Comparison of ENCODE assay signal across 19 cellular contexts in the genomic region with DNA sequence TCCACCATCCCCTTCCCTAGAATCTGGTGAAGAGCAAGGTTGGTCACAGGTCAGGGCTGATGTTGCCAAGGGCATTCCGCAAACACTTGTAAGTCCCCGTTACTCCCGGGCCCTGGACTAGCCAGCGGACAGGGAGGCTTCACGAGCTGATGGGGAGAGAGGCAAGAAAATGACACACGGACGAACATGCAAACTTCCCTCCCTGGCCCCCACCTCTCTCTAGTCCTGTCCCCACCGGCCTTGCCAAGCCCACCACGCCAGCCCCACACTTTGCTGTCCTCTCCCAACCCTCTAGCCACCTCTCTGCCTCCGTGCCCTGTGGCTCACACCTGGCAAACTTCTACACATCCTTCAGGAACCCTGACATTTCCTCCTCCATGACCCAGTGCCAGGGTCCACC. TPM values are rescaled to one million over a fixed set of nuclear protein-coding genes. Genes with fewer than 3 reads are reported as not detected.
A peak's percentile ranks its signal among the peaks of the same experiment; 100 is the strongest.
DNase-seq lines count a peak whose midpoint lies in the region; ATAC-seq and TF ChIP-seq lines count a peak whose summit lies in the region.
"Had no signal": no experiment of that assay in that cellular context is flagged by ENCODE, and none has a peak within 500 bp of the region (broad histone marks: within the 10 kb centered on the region; RNA-seq: fewer than 3 reads in every experiment).

No MANE protein-coding gene starts in this region.

- H3K4me1 ChIP-seq in lower lobe of right lung = no peaks in the 10 kb centered on the region

- no peak for ATAC-seq in activated naive CD4-positive, alpha-beta T cell treated with anti-CD3 and anti-CD28 coated beads, Interleukin-2, amount 50 U/mL, for 72 hours
- no peak for ATAC-seq in central memory CD8-positive, alpha-beta T cell (replicated peaks; ENCODE audit: extremely low read depth, poor library complexity, severe bottlenecking)
- ATAC-seq in lower lobe of right lung (no peak), sciatic nerve (no peak)
- ATAC-seq in stimulated activated memory B cell treated with anti-CD40 and anti-IgM and Interleukin-4, amounts not matched to agents 10 μg/mL and 1 μg/mL and 100 μg/mL, for 72 hours = no peak
- ATAC-seq: GM12878 had no signal

- no peak overlapping the region for H3K4me3 ChIP-seq in lower lobe of right lung
- H3K4me3 ChIP-seq: GM12878, Peyer's patch had no signal

- TF ChIP-seq CTCF in lower lobe of right lung (IDR thresholded peaks at IDR 0.05) = no peak

- H3K27ac Mint-ChIP-seq in activated naive CD4-positive, alpha-beta T cell treated with anti-CD3 and anti-CD28 coated beads, Interleukin-2, amount 50 U/mL, for 72 hours = no peak overlapping the region
- H3K27ac Mint-ChIP-seq in central memory CD8-positive, alpha-beta T cell (ENCODE audit: low read depth) = peak overlapping the region; percentile 47
- H3K27ac Mint-ChIP-seq in stimulated activated memory B cell treated with anti-CD40 and anti-IgM and Interleukin-4, amounts not matched to agents 10 μg/mL and 1 μg/mL and 100 μg/mL, for 72 hours = no peak overlapping the region
- H3K27ac Mint-ChIP-seq: CD4-positive, CD25-positive, alpha-beta regulatory T cell had no signal

- H3K9me3 Mint-ChIP-seq in activated naive CD4-positive, alpha-beta T cell treated with anti-CD3 and anti-CD28 coated beads, Interleukin-2, amount 50 U/mL, for 72 hours = no peaks in the 10 kb centered on the region
- no peaks in the 10 kb centered on the region for H3K9me3 Mint-ChIP-seq in central memory CD8-positive, alpha-beta T cell
- H3K9me3 Mint-ChIP-seq in stimulated activated memory B cell treated with anti-CD40 and anti-IgM and Interleukin-4, amounts not matched to agents 10 μg/mL and 1 μg/mL and 100 μg/mL, for 72 hours = no peaks in the 10 kb centered on the region
- H3K9me3 Mint-ChIP-seq: CD4-positive, CD25-positive, alpha-beta regulatory T cell had no signal

- no peaks in the 10 kb centered on the region for H3K27me3 ChIP-seq in lower lobe of right lung (ENCODE audit: low read depth)
- H3K27me3 ChIP-seq: Peyer's patch had no signal

- no peak overlapping the region for H3K4me3 Mint-ChIP-seq in central memory CD8-positive, alpha-beta T cell
- H3K4me3 Mint-ChIP-seq in stimulated activated memory B cell treated with anti-CD40 and anti-IgM and Interleukin-4, amounts not matched to agents 10 μg/mL and 1 μg/mL and 100 μg/mL, for 72 hours = no peak overlapping the region
- H3K4me3 Mint-ChIP-seq: CD4-positive, CD25-positive, alpha-beta regulatory T cell had no signal

- H3K27me3 Mint-ChIP-seq in central memory CD8-positive, alpha-beta T cell = peaks cover 13% of the 10 kb centered on the region
- H3K27me3 Mint-ChIP-seq in stimulated activated memory B cell treated with anti-CD40 and anti-IgM and Interleukin-4, amounts not matched to agents 10 μg/mL and 1 μg/mL and 100 μg/mL, for 72 hours = peaks cover 41% of the 10 kb centered on the region

- peaks cover 0 to 10% of the 10 kb centered on the region in 2 donors for H3K36me3 Mint-ChIP-seq in activated naive CD4-positive, alpha-beta T cell treated with anti-CD3 and anti-CD28 coated beads, Interleukin-2, amount 50 U/mL, for 72 hours
- peaks cover 2% of the 10 kb centered on the region for H3K36me3 Mint-ChIP-seq in central memory CD8-positive, alpha-beta T cell (ENCODE audit: insufficient read depth)
- peaks cover 21% of the 10 kb centered on the region for H3K36me3 Mint-ChIP-seq in stimulated activated memory B cell treated with anti-CD40 and anti-IgM and Interleukin-4, amounts not matched to agents 10 μg/mL and 1 μg/mL and 100 μg/mL, for 72 hours

- H3K9me3 ChIP-seq in lower lobe of right lung = no peaks in the 10 kb centered on the region
- H3K9me3 ChIP-seq: Peyer's patch had no signal

- H3K4me1 Mint-ChIP-seq in central memory CD8-positive, alpha-beta T cell = peaks cover 7% of the 10 kb centered on the region
- peaks cover 14% of the 10 kb centered on the region for H3K4me1 Mint-ChIP-seq in stimulated activated memory B cell treated with anti-CD40 and anti-IgM and Interleukin-4, amounts not matched to agents 10 μg/mL and 1 μg/mL and 100 μg/mL, for 72 hours

- DNase-seq in activated naive CD4-positive, alpha-beta T cell treated with anti-CD3 and anti-CD28 coated beads, Interleukin-2, amount 50 U/mL, for 16 hours = peak; percentile 5
- DNase-seq in activated naive CD4-positive, alpha-beta T cell treated with anti-CD3 and anti-CD28 coated beads, Interleukin-2, amount 50 U/mL, for 72 hours (ENCODE audit: low spot score in 2 of 2) = no peak
- no peak for DNase-seq in central memory CD8-positive, alpha-beta T cell (ENCODE audit: low spot score in 2 of 2)
- peak; percentile 20 for DNase-seq in lower lobe of right lung
- peak; percentile 58 for DNase-seq in sciatic nerve (ENCODE audit: low spot score)
- no peak for DNase-seq in NCI-H2081 (lab: John Stamatoyannopoulos, UW)
- no peak for DNase-seq in superior temporal gyrus (ENCODE audit: extremely low spot score)
- DNase-seq: 8988T; CD4-positive, CD25-positive, alpha-beta regulatory T cell; GF-D8; KBM-7; NCI-H1105 treated with DMSO at 0.1 percent for 48 hours; NCI-H1694; NCI-H748 treated with DMSO at 0.1 percent for 48 hours; NK-92 treated with Interleukin-12 subunit alpha and Interleukin-12 subunit beta, amount 100 ng/mL, for 24 hours; Peyer's patch; Right ventricle myocardium superior had no signal

- H3K36me3 ChIP-seq in lower lobe of right lung = no peaks in the 10 kb centered on the region
- H3K36me3 ChIP-seq: Peyer's patch had no signal

- intact Hi-C loops in lower lobe of right lung (cut with DNase I) (no loop called here), sciatic nerve (cut with DNase I) (no loop called here)

- no peak overlapping the region for H3K27ac ChIP-seq in lower lobe of right lung
- H3K27ac ChIP-seq: Peyer's patch had no signal

RNA-seq across cellular contexts. Expression of gene RPH3AL, which starts 54.8 kb away (rescaled TPM):
- total RNA-seq in activated naive CD4-positive, alpha-beta T cell treated with anti-CD3 and anti-CD28 coated beads, Interleukin-2, amount 50 U/mL, for 72 hours = 1 to 10 TPM; 2.0 to 3.8 TPM
- 38.7 TPM for total RNA-seq in lower lobe of right lung
- 19.0 TPM for total RNA-seq in sciatic nerve

Comparison
In these comparisons a context has a peak if more than half of its experiments do, and no peak if none do; other contexts are left out.
1. DNase-seq: peak in activated naive CD4-positive, alpha-beta T cell treated with anti-CD3 and anti-CD28 coated beads, Interleukin-2, amount 50 U/mL, for 16 hours (single experiment), lower lobe of right lung (single experiment) and sciatic nerve (single experiment); none in activated naive CD4-positive, alpha-beta T cell treated with anti-CD3 and anti-CD28 coated beads, Interleukin-2, amount 50 U/mL, for 72 hours (0 of 2), central memory CD8-positive, alpha-beta T cell (0 of 2), NCI-H2081 (0 of 2) and superior temporal gyrus (single experiment).